18 cellular contexts compared by ENCODE assay signal in genomic region chr5:149352169-149352568, GRCh38. TPM values are rescaled to one million over a fixed set of nuclear protein-coding genes. Genes with fewer than 3 reads are reported as not detected.
A peak's percentile ranks its signal among the peaks of the same experiment; 100 is the strongest.
DNase-seq lines count a peak whose midpoint lies in the region; ATAC-seq and TF ChIP-seq lines count a peak whose summit lies in the region.
"Had no signal": no experiment of that assay in that cellular context is flagged by ENCODE, and none has a peak within 500 bp of the region (broad histone marks: within the 10 kb centered on the region; RNA-seq: fewer than 3 reads in every experiment).

No MANE protein-coding gene starts in this region.

- no peak for DNase-seq in activated naive CD4-positive, alpha-beta T cell treated with anti-CD3 and anti-CD28 coated beads, Interleukin-2, amount 10 ng/mL, durations not matched to agents 7 days and 5 days
- no peak for DNase-seq in activated naive CD4-positive, alpha-beta T cell treated with anti-CD3 and anti-CD28 coated beads for 36 hours
- DNase-seq in CD4-positive, CD25-positive, alpha-beta regulatory T cell: no peak
- DNase-seq in CD4-positive, alpha-beta T cell: no peak
- no peak for DNase-seq in NCI-H226
- DNase-seq: ACHN, C1 segment of cervical spinal cord, DMS79 treated with DMSO at 0.1 percent for 48 hours, NCI-H1092 treated with DMSO at 0.1 percent for 48 hours, NCI-H1694, NCI-H510A, NCI-H748 treated with DMSO at 0.1 percent for 48 hours, OCI-M1, SIG-M5 had no signal

- peak overlapping the region; percentile 9 for H3K27ac ChIP-seq in CD4-positive, CD25-positive, alpha-beta regulatory T cell (ENCODE audit: insufficient read depth, low read length, poor library complexity, severe bottlenecking)
- H3K27ac ChIP-seq in CD4-positive, alpha-beta T cell (ENCODE audit: low read depth, low read length): no peak overlapping the region

- POLR2A ChIA-PET in CD4-positive, alpha-beta T cell (lab: Charles Lee): interaction anchor here (0.5 kb wide), 1 partner anchor 211 kb away, joined by 3 read pairs; the partner anchor contains the start of gene ABLIM3

- ATAC-seq in CD4-positive, CD25-positive, alpha-beta regulatory T cell (ENCODE audit: low read depth in 2 of 2): no peak
- ATAC-seq in CD4-positive, alpha-beta T cell (ENCODE audit: poor library complexity): no peak
- no peak for ATAC-seq in activated T-helper 17 cell treated with anti-CD3 and anti-CD28 coated beads, Interleukin-2, amount 50 U/mL, for 72 hours (replicated peaks)
- ATAC-seq in GM18909 (IDR thresholded peaks at IDR 0.05; ENCODE audit: poor library complexity, unreplicated experiment): no peak

- CTCF ChIA-PET in activated naive CD4-positive, alpha-beta T cell treated with anti-CD3 and anti-CD28 coated beads, Interleukin-2, amount 10 ng/mL, durations not matched to agents 7 days and 5 days (lab: Charles Lee): no interaction called here
- CTCF ChIA-PET in activated naive CD4-positive, alpha-beta T cell treated with anti-CD3 and anti-CD28 coated beads for 36 hours (lab: Charles Lee): interaction anchor here (0.7 to 1.7 kb wide), 4 partner anchors 9 to 199 kb away, joined by 3 to 5 read pairs (median 3); partner anchors contain the start of gene CSNK1A1
- CTCF ChIA-PET in CD4-positive, alpha-beta T cell (lab: Charles Lee): interaction anchor here (3.0 to 4.3 kb wide), 2 partner anchors 15 kb away, joined by 16 to 17 read pairs; no protein-coding TSS in a partner anchor

- intact Hi-C loops in activated naive CD4-positive, alpha-beta T cell treated with anti-CD3 and anti-CD28 coated beads for 36 hours (cut with micrococcal nuclease): no loop called here
- intact Hi-C loops in CD4-positive, alpha-beta T cell (cut with DNase I, micrococcal nuclease): loop anchor here in 1 of 2 experiments (10.0 kb wide), 1 partner anchor 537 kb away; no protein-coding TSS in a partner anchor

- H3K36me3 Mint-ChIP-seq in activated naive CD4-positive, alpha-beta T cell treated with anti-CD3 and anti-CD28 coated beads, Interleukin-2, amount 10 ng/mL, durations not matched to agents 7 days and 5 days: peaks cover 82% of the 10 kb centered on the region
- H3K36me3 Mint-ChIP-seq in activated naive CD4-positive, alpha-beta T cell treated with anti-CD3 and anti-CD28 coated beads for 36 hours (ENCODE audit: low read depth): peaks cover 74% of the 10 kb centered on the region
- peaks cover 70% of the 10 kb centered on the region for H3K36me3 Mint-ChIP-seq in CD4-positive, CD25-positive, alpha-beta regulatory T cell
- H3K36me3 Mint-ChIP-seq in CD4-positive, alpha-beta T cell (ENCODE audit: low read depth): peaks cover 87% of the 10 kb centered on the region
- H3K36me3 Mint-ChIP-seq in activated T-helper 17 cell treated with anti-CD3 and anti-CD28 coated beads, Interleukin-2, amount 50 U/mL, for 72 hours (ENCODE audit: low read depth): peaks cover 91% of the 10 kb centered on the region

- H3K27me3 ChIP-seq in CD4-positive, CD25-positive, alpha-beta regulatory T cell (ENCODE audit: control insufficient read depth, insufficient read depth, low read length): no peaks in the 10 kb centered on the region
- no peaks in the 10 kb centered on the region for H3K27me3 ChIP-seq in CD4-positive, alpha-beta T cell (ENCODE audit: control insufficient read depth, insufficient read depth, low read length)

- H3K4me1 ChIP-seq in CD4-positive, CD25-positive, alpha-beta regulatory T cell (ENCODE audit: control insufficient read depth, insufficient read depth, low read length, poor library complexity, severe bottlenecking): peaks cover 82% of the 10 kb centered on the region

- peak overlapping the region; percentile 4 for H3K27ac Mint-ChIP-seq in activated naive CD4-positive, alpha-beta T cell treated with anti-CD3 and anti-CD28 coated beads, Interleukin-2, amount 10 ng/mL, durations not matched to agents 7 days and 5 days
- H3K27ac Mint-ChIP-seq in activated naive CD4-positive, alpha-beta T cell treated with anti-CD3 and anti-CD28 coated beads for 36 hours: no peak overlapping the region
- H3K27ac Mint-ChIP-seq in CD4-positive, CD25-positive, alpha-beta regulatory T cell: peak overlapping the region in 2 of 3 donors; percentile 9 to 36
- peak overlapping the region; percentile 85 for H3K27ac Mint-ChIP-seq in CD4-positive, alpha-beta T cell
- no peak overlapping the region for H3K27ac Mint-ChIP-seq in activated T-helper 17 cell treated with anti-CD3 and anti-CD28 coated beads, Interleukin-2, amount 50 U/mL, for 72 hours

- H3K4me1 Mint-ChIP-seq in activated naive CD4-positive, alpha-beta T cell treated with anti-CD3 and anti-CD28 coated beads, Interleukin-2, amount 10 ng/mL, durations not matched to agents 7 days and 5 days: peaks cover 90% of the 10 kb centered on the region
- peaks cover 83% of the 10 kb centered on the region for H3K4me1 Mint-ChIP-seq in activated naive CD4-positive, alpha-beta T cell treated with anti-CD3 and anti-CD28 coated beads for 36 hours (ENCODE audit: low read depth)
- H3K4me1 Mint-ChIP-seq in CD4-positive, CD25-positive, alpha-beta regulatory T cell: peaks cover 25 to 91% (median 67%) of the 10 kb centered on the region in 4 donors
- peaks cover 77% of the 10 kb centered on the region for H3K4me1 Mint-ChIP-seq in CD4-positive, alpha-beta T cell (ENCODE audit: low read depth)
- H3K4me1 Mint-ChIP-seq in activated T-helper 17 cell treated with anti-CD3 and anti-CD28 coated beads, Interleukin-2, amount 50 U/mL, for 72 hours: peaks cover 58% of the 10 kb centered on the region

- H3K9me3 Mint-ChIP-seq in activated naive CD4-positive, alpha-beta T cell treated with anti-CD3 and anti-CD28 coated beads, Interleukin-2, amount 10 ng/mL, durations not matched to agents 7 days and 5 days: no peaks in the 10 kb centered on the region
- H3K9me3 Mint-ChIP-seq in activated naive CD4-positive, alpha-beta T cell treated with anti-CD3 and anti-CD28 coated beads for 36 hours: no peaks in the 10 kb centered on the region
- peaks cover 0 to 2% (median 0%) of the 10 kb centered on the region in 7 donors for H3K9me3 Mint-ChIP-seq in CD4-positive, CD25-positive, alpha-beta regulatory T cell
- H3K9me3 Mint-ChIP-seq in CD4-positive, alpha-beta T cell: no peaks in the 10 kb centered on the region
- peaks cover 9% of the 10 kb centered on the region for H3K9me3 Mint-ChIP-seq in activated T-helper 17 cell treated with anti-CD3 and anti-CD28 coated beads, Interleukin-2, amount 50 U/mL, for 72 hours

- H3K4me3 ChIP-seq in CD4-positive, CD25-positive, alpha-beta regulatory T cell (ENCODE audit: low read depth, low read length): peak overlapping the region; percentile 45

- no peak overlapping the region for H3K4me3 Mint-ChIP-seq in activated naive CD4-positive, alpha-beta T cell treated with anti-CD3 and anti-CD28 coated beads, Interleukin-2, amount 10 ng/mL, durations not matched to agents 7 days and 5 days
- H3K4me3 Mint-ChIP-seq in activated naive CD4-positive, alpha-beta T cell treated with anti-CD3 and anti-CD28 coated beads for 36 hours: no peak overlapping the region
- H3K4me3 Mint-ChIP-seq in CD4-positive, CD25-positive, alpha-beta regulatory T cell: peak overlapping the region; percentile 42 to 91 (median 70)
- no peak overlapping the region for H3K4me3 Mint-ChIP-seq in CD4-positive, alpha-beta T cell
- H3K4me3 Mint-ChIP-seq in activated T-helper 17 cell treated with anti-CD3 and anti-CD28 coated beads, Interleukin-2, amount 50 U/mL, for 72 hours: peak overlapping the region; percentile 19

- peaks cover 70% of the 10 kb centered on the region for H3K36me3 ChIP-seq in CD4-positive, CD25-positive, alpha-beta regulatory T cell (ENCODE audit: control insufficient read depth, insufficient read depth, low read length)

- H3K27me3 Mint-ChIP-seq in activated naive CD4-positive, alpha-beta T cell treated with anti-CD3 and anti-CD28 coated beads, Interleukin-2, amount 10 ng/mL, durations not matched to agents 7 days and 5 days: no peaks in the 10 kb centered on the region
- H3K27me3 Mint-ChIP-seq in activated naive CD4-positive, alpha-beta T cell treated with anti-CD3 and anti-CD28 coated beads for 36 hours (ENCODE audit: low read depth): no peaks in the 10 kb centered on the region
- no peaks in the 10 kb centered on the region for H3K27me3 Mint-ChIP-seq in CD4-positive, CD25-positive, alpha-beta regulatory T cell
- no peaks in the 10 kb centered on the region for H3K27me3 Mint-ChIP-seq in CD4-positive, alpha-beta T cell
- H3K27me3 Mint-ChIP-seq in activated T-helper 17 cell treated with anti-CD3 and anti-CD28 coated beads, Interleukin-2, amount 50 U/mL, for 72 hours: no peaks in the 10 kb centered on the region

- no peak for TF ChIP-seq CTCF in CD4-positive, alpha-beta T cell (IDR thresholded peaks at IDR 0.05)

- H3K9me3 ChIP-seq in CD4-positive, CD25-positive, alpha-beta regulatory T cell (ENCODE audit: control insufficient read depth in 2 of 2, low read length in 2 of 2): no peaks in the 10 kb centered on the region
- no peaks in the 10 kb centered on the region for H3K9me3 ChIP-seq in CD4-positive, alpha-beta T cell (ENCODE audit: control insufficient read depth, low read length)

RNA-seq across cellular contexts. Expression of gene PCYOX1L, which starts 5.7 kb away (rescaled TPM):
- 10 to 100 TPM; 19.9 to 21.0 TPM for total RNA-seq in activated naive CD4-positive, alpha-beta T cell treated with anti-CD3 and anti-CD28 coated beads for 36 hours
- 39.7 TPM for total RNA-seq in CD4-positive, CD25-positive, alpha-beta regulatory T cell
- polyA plus RNA-seq in CD4-positive, CD25-positive, alpha-beta regulatory T cell: 10 to 100 TPM; 17.7 to 22.0 (median 19.3) TPM
- 10 to 100 TPM; 22.9 to 24.8 TPM for total RNA-seq in CD4-positive, alpha-beta T cell
- 10 to 100 TPM; 11.9 to 19.7 TPM for total RNA-seq in activated T-helper 17 cell treated with anti-CD3 and anti-CD28 coated beads, Interleukin-2, amount 50 U/mL, for 72 hours

RNA-seq across cellular contexts. Expression of gene GRPEL2, which starts 6.9 kb away (rescaled TPM):
- total RNA-seq in activated naive CD4-positive, alpha-beta T cell treated with anti-CD3 and anti-CD28 coated beads for 36 hours: 10 to 100 TPM; 44.7 to 49.6 TPM
- total RNA-seq in CD4-positive, CD25-positive, alpha-beta regulatory T cell: 25.9 TPM
- 10 to 100 TPM; 11.0 to 13.1 (median 11.4) TPM for polyA plus RNA-seq in CD4-positive, CD25-positive, alpha-beta regulatory T cell
- 10 to 100 TPM; 20.8 to 22.5 TPM for total RNA-seq in CD4-positive, alpha-beta T cell
- total RNA-seq in activated T-helper 17 cell treated with anti-CD3 and anti-CD28 coated beads, Interleukin-2, amount 50 U/mL, for 72 hours: 10 to 100 TPM; 27.6 to 28.1 TPM

RNA-seq across cellular contexts. Expression of gene IL17B, which starts 26.9 kb away (rescaled TPM):
- total RNA-seq in activated naive CD4-positive, alpha-beta T cell treated with anti-CD3 and anti-CD28 coated beads for 36 hours: not detected
- total RNA-seq in CD4-positive, CD25-positive, alpha-beta regulatory T cell: not detected
- polyA plus RNA-seq in CD4-positive, CD25-positive, alpha-beta regulatory T cell: not detected
- total RNA-seq in CD4-positive, alpha-beta T cell: not detected
- not detected for total RNA-seq in activated T-helper 17 cell treated with anti-CD3 and anti-CD28 coated beads, Interleukin-2, amount 50 U/mL, for 72 hours
- total RNA-seq: H1, LHCN-M2 had no signal

Comparison
In these comparisons a context has a peak if more than half of its experiments do, and no peak if none do; other contexts are left out.
1. H3K27ac Mint-ChIP-seq: peak in activated naive CD4-positive, alpha-beta T cell treated with anti-CD3 and anti-CD28 coated beads, Interleukin-2, amount 10 ng/mL, durations not matched to agents 7 days and 5 days (single experiment), CD4-positive, CD25-positive, alpha-beta regulatory T cell (2 of 3) and CD4-positive, alpha-beta T cell (single experiment); none in activated naive CD4-positive, alpha-beta T cell treated with anti-CD3 and anti-CD28 coated beads for 36 hours (single experiment) and activated T-helper 17 cell treated with anti-CD3 and anti-CD28 coated beads, Interleukin-2, amount 50 U/mL, for 72 hours (single experiment).
2. H3K4me3 Mint-ChIP-seq: peak in CD4-positive, CD25-positive, alpha-beta regulatory T cell (4 of 4) and activated T-helper 17 cell treated with anti-CD3 and anti-CD28 coated beads, Interleukin-2, amount 50 U/mL, for 72 hours (single experiment); none in activated naive CD4-positive, alpha-beta T cell treated with anti-CD3 and anti-CD28 coated beads, Interleukin-2, amount 10 ng/mL, durations not matched to agents 7 days and 5 days (single experiment), activated naive CD4-positive, alpha-beta T cell treated with anti-CD3 and anti-CD28 coated beads for 36 hours (single experiment) and CD4-positive, alpha-beta T cell (single experiment).